Comparison of ENCODE assay signal across 8 cellular contexts in the genomic region with DNA sequence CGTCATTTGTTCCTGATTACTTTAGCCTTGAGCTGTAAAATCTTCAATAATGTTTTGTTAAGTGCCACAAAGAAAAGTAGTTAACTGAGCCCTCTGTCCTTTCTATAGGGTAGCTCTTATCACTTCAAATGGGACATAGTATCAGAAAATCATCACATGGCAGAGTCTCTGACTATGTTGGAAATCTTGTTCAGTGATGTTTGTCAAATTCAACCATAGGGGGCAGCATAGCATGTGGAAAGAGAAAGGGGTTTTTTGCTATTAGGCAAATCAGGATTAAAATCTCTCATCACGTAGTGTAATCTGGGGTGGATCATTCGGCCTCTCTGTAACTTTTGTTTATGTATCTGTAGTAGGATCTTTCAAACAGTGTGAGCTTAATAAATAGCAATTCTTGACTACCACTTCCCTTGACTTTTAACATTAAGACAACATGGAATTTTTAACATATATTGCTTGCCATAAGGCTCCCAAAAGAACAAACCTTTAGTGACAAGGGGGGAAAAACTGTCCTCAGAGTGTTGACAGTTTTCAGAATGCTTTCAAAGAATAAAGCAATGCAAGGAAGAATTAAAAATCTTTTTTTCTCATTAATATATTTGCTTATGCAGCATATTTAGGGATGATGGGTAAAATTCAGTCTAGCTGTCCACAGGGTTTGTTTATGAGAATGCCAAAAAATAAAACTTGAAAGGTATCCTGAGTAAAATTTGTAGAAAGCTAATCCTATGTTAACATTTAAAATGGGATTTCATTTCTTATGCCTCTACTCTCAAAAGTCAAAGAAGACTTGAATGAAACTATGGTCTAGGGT.
DNase-seq lines count a peak whose midpoint lies in the region; ATAC-seq and TF ChIP-seq lines count a peak whose summit lies in the region.

No MANE protein-coding gene starts in this region.

- intact Hi-C loops in A673 (cut with micrococcal nuclease; ENCODE audit: unreplicated experiment) (loop anchor here (5.0 kb wide), 3 partner anchors 234 to 719 kb away; no protein-coding TSS in a partner anchor), upper lobe of right lung (cut with DNase I) (no loop called here)

- POLR2A ChIA-PET in A673 (lab: Charles Lee; ENCODE audit: low non-redundant PET), result no interaction called here

- peak; percentile 75 for ATAC-seq in DND-41 (ENCODE audit: insufficient read depth, low read depth)
- peak; percentile 69 for ATAC-seq in upper lobe of right lung
- no peak for ATAC-seq in GM18520 (IDR thresholded peaks at IDR 0.05; ENCODE audit: unreplicated experiment)

- H3K4me2 ChIP-seq in DND-41 (ENCODE audit: insufficient read depth, low read length), result no peak overlapping the region

- TF ChIP-seq CTCF in A673 (conservative IDR thresholded peaks at IDR 0.05; ENCODE audit: low read depth, low read length), result peak; percentile 78
- TF ChIP-seq CTCF in DND-41 (IDR thresholded peaks at IDR 0.05; ENCODE audit: borderline replicate concordance, extremely low read depth, low read length, poor library complexity, severe bottlenecking), result peak; percentile 79
- TF ChIP-seq CTCF in upper lobe of right lung (IDR thresholded peaks at IDR 0.05), result peak; percentile 63

- peaks cover 10% of the 10 kb centered on the region for H3K4me1 ChIP-seq in A673 (ENCODE audit: insufficient read depth, low read length, poor library complexity, severe bottlenecking)
- H3K4me1 ChIP-seq in DND-41 (ENCODE audit: insufficient read depth, low read length), result no peaks in the 10 kb centered on the region
- peaks cover under 1% of the 10 kb centered on the region for H3K4me1 ChIP-seq in adipocyte (ENCODE audit: control insufficient read depth, insufficient read depth, low read length)
- H3K4me1 ChIP-seq in upper lobe of right lung, result no peaks in the 10 kb centered on the region

- H3K9me3 ChIP-seq in A673 (ENCODE audit: low read depth, low read length, poor library complexity, severe bottlenecking) (no peaks in the 10 kb centered on the region), DND-41 (ENCODE audit: insufficient read depth, low read length, severe bottlenecking) (no peaks in the 10 kb centered on the region), adipocyte (ENCODE audit: control insufficient read depth, low read length) (no peaks in the 10 kb centered on the region), upper lobe of right lung (no peaks in the 10 kb centered on the region)

- H2AFZ ChIP-seq in DND-41 (ENCODE audit: low read depth, low read length), result no peak overlapping the region

- peaks cover 4% of the 10 kb centered on the region; the same call in 1 of the 2 replicates for H4K20me1 ChIP-seq in DND-41 (ENCODE audit: insufficient read depth, low read length)

- BruUV-seq in A673 (replicated peaks; lab: Mats Ljungman, UMichigan), result no TSS peak

- CTCF ChIA-PET in A673 (lab: Charles Lee), result interaction anchor here (0.6 kb wide), 1 partner anchor 73 kb away, joined by 18 read pairs; no protein-coding TSS in a partner anchor

- H3K79me2 ChIP-seq in DND-41 (ENCODE audit: insufficient read depth, low read length), result peaks cover 3% of the 10 kb centered on the region

- H3K4me3 ChIP-seq in A673 (ENCODE audit: low read depth, low read length, poor library complexity, severe bottlenecking) (no peak overlapping the region), DND-41 (ENCODE audit: low read depth in 1 of 2, low read length in 2 of 2) (no peak overlapping the region), adipocyte (ENCODE audit: low read length) (no peak overlapping the region), upper lobe of right lung (no peak overlapping the region)

- H3K36me3 ChIP-seq in A673 (ENCODE audit: insufficient read depth, low read length, poor library complexity, severe bottlenecking), result no peaks in the 10 kb centered on the region
- H3K36me3 ChIP-seq in DND-41 (ENCODE audit: insufficient read depth, low read length), result peaks cover 21% of the 10 kb centered on the region
- no peaks in the 10 kb centered on the region for H3K36me3 ChIP-seq in adipocyte (ENCODE audit: control insufficient read depth, insufficient read depth, low read length, severe bottlenecking)
- no peaks in the 10 kb centered on the region for H3K36me3 ChIP-seq in upper lobe of right lung

- H3K9ac ChIP-seq in DND-41 (ENCODE audit: low read depth, low read length), result no peak overlapping the region
- H3K9ac ChIP-seq in adipocyte (ENCODE audit: low read length), result no peak overlapping the region

- peak; percentile 71 for DNase-seq in A673 (ENCODE audit: low spot score)
- DNase-seq in DND-41, result peak; percentile 38
- DNase-seq in M059J (ENCODE audit: low read depth), result peak; percentile 27
- DNase-seq in adipocyte (ENCODE audit: low read depth), result peak; percentile 64
- peak; percentile 74 for DNase-seq in inferior parietal cortex (ENCODE audit: extremely low spot score)
- no peak for DNase-seq in upper lobe of right lung
- DNase-seq in DMS79 treated with DMSO at 0.1 percent for 48 hours (lab: John Stamatoyannopoulos, UW), result no peak

- H3K27ac ChIP-seq in A673 (ENCODE audit: low read depth, low read length, poor library complexity, severe bottlenecking) (no peak overlapping the region), DND-41 (ENCODE audit: low read length) (no peak overlapping the region), upper lobe of right lung (no peak overlapping the region)

- H3K27me3 ChIP-seq in A673 (replicated peaks; ENCODE audit: insufficient read depth, low read depth, low read length, poor library complexity) (no peaks in the 10 kb centered on the region), DND-41 (ENCODE audit: insufficient read depth, low read length, poor library complexity) (no peaks in the 10 kb centered on the region), adipocyte (replicated peaks; ENCODE audit: control insufficient read depth, insufficient read depth, low read length) (no peaks in the 10 kb centered on the region), upper lobe of right lung (no peaks in the 10 kb centered on the region)

Comparison
In these comparisons a context has a peak if more than half of its experiments do, and no peak if none do; other contexts are left out.
1. DNase-seq: peak in A673 (single experiment), DND-41 (single experiment), M059J (single experiment), adipocyte (single experiment) and inferior parietal cortex (single experiment); none in upper lobe of right lung (single experiment) and DMS79 treated with DMSO at 0.1 percent for 48 hours (single experiment).
2. Peak in every context shown above with its lines, with median percentiles within 50 percentile points of each other: CTCF ChIP-seq.